ENCODE assay signal across 6 cellular contexts in the genomic region with DNA sequence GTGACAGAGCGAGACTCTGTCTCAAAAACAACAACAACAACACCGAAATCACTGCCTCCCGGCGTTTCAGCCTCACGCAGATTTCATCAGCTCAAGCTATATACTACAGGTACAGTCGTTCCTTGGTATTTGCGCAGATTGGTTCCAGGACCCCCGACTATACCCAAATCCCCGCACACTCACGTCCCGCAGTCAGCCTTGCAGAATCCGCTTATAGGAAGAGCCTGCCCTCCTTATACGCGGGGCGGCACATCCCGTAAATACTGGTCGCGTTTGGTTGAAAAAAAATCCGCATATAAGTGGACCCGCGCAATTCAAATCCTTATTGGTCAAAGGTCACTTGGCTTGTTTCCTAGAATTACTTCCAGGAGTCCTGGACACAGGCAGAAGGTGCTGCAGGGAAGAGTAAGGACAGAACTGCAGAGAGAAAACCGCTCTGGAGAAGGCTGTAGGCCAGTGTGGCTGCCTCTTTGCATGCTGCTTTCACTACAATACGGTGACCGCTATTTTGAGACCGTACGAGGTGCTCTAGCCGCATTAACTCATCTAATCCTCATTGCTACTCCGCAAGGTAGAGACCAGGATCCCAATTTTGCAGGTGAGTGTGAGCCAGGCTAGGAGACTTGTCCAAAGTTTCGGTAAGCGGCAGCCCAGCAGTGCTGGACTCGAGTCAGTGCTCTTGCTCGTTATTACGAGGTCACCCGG. TPM values are rescaled to one million over a fixed set of nuclear protein-coding genes. Genes with fewer than 3 reads are reported as not detected.
DNase-seq lines count a peak whose midpoint lies in the region; TF ChIP-seq lines count a peak whose summit lies in the region.

No MANE protein-coding gene starts in this region.

- peak overlapping the region; percentile 49 for H2AK5ac ChIP-seq in trophoblast cell (ENCODE audit: low read length)

- no CpG with 5 or more reads among the region's 34 CpGs for WGBS in trophoblast cell (ENCODE audit: extremely low coverage, insufficient coverage, insufficient read length)

- H4K8ac ChIP-seq in trophoblast cell (ENCODE audit: low read depth, low read length) = peak overlapping the region; percentile 98

- H4K12ac ChIP-seq in trophoblast cell (ENCODE audit: low read depth, low read length) = peak overlapping the region; percentile 57

- H3K18ac ChIP-seq in trophoblast cell (ENCODE audit: low read length) = no peak overlapping the region

- H2AFZ ChIP-seq in trophoblast cell (ENCODE audit: insufficient read depth, low read length, poor library complexity) = peak overlapping the region; percentile 58

- H3K79me1 ChIP-seq in trophoblast cell (ENCODE audit: low read length) = peaks cover 4% of the 10 kb centered on the region

- no peaks in the 10 kb centered on the region for H3K9me3 Mint-ChIP-seq in activated naive CD4-positive, alpha-beta T cell treated with anti-CD3 and anti-CD28 coated beads, Interleukin-2, amount 10 ng/mL, durations not matched to agents 7 days and 5 days
- no peaks in the 10 kb centered on the region for H3K9me3 Mint-ChIP-seq in dendritic cell treated with granulocyte-macrophage colony-stimulating factor and Interleukin-4, amounts not matched to agents 40 ng/mL and 50 ng/mL, for 4 days

- H3K4me2 ChIP-seq in trophoblast cell (ENCODE audit: low read length) = peak overlapping the region; percentile 92

- peak overlapping the region; percentile 78 for H3K14ac ChIP-seq in trophoblast cell (ENCODE audit: low read length)

- H3K27ac ChIP-seq in trophoblast cell (ENCODE audit: low read depth, low read length) = no peak overlapping the region

- no peak overlapping the region for H3K23ac ChIP-seq in trophoblast cell (ENCODE audit: low read length)

- no peaks in the 10 kb centered on the region for H3K27me3 Mint-ChIP-seq in activated naive CD4-positive, alpha-beta T cell treated with anti-CD3 and anti-CD28 coated beads, Interleukin-2, amount 10 ng/mL, durations not matched to agents 7 days and 5 days
- no peaks in the 10 kb centered on the region for H3K27me3 Mint-ChIP-seq in dendritic cell treated with granulocyte-macrophage colony-stimulating factor and Interleukin-4, amounts not matched to agents 40 ng/mL and 50 ng/mL, for 4 days

- H3K9me3 ChIP-seq in trophoblast cell (ENCODE audit: insufficient read depth, low read depth, low read length) = no peaks in the 10 kb centered on the region

- peaks cover 12% of the 10 kb centered on the region for H3K79me2 ChIP-seq in trophoblast cell (ENCODE audit: control insufficient read depth, insufficient read depth, low read length, poor library complexity)

- intact Hi-C loops in dendritic cell treated with granulocyte-macrophage colony-stimulating factor and Interleukin-4, amounts not matched to agents 40 ng/mL and 50 ng/mL, for 4 days (cut with micrococcal nuclease) = loop anchor here (10.0 kb wide), 1 partner anchor 81 kb away; a partner anchor contains a TSS

- CTCF ChIA-PET in activated naive CD4-positive, alpha-beta T cell treated with anti-CD3 and anti-CD28 coated beads, Interleukin-2, amount 10 ng/mL, durations not matched to agents 7 days and 5 days (lab: Charles Lee) = interaction anchor here (1.8 kb wide), 1 partner anchor 38 kb away, joined by 9 read pairs; a partner anchor contains a TSS

- peaks cover 12 to 26% of the 10 kb centered on the region in 2 experiments for H3K36me3 ChIP-seq in trophoblast cell (ENCODE audit: control insufficient read depth in 1 of 2, insufficient read depth in 2 of 2, low read length in 2 of 2)

- peak overlapping the region; percentile 72 for H4K91ac ChIP-seq in trophoblast cell (ENCODE audit: low read depth, low read length)

- H3K4me3 ChIP-seq in trophoblast cell (ENCODE audit: low read depth, low read length) = peak overlapping the region; percentile 88

- peaks cover 29% of the 10 kb centered on the region for H3K4me1 Mint-ChIP-seq in activated naive CD4-positive, alpha-beta T cell treated with anti-CD3 and anti-CD28 coated beads, Interleukin-2, amount 10 ng/mL, durations not matched to agents 7 days and 5 days
- H3K4me1 Mint-ChIP-seq in dendritic cell treated with granulocyte-macrophage colony-stimulating factor and Interleukin-4, amounts not matched to agents 40 ng/mL and 50 ng/mL, for 4 days (ENCODE audit: low read depth) = peaks cover 31% of the 10 kb centered on the region

- peak overlapping the region; percentile 84 for H3K4ac ChIP-seq in trophoblast cell (ENCODE audit: low read depth, low read length)

- H3K4me1 ChIP-seq in trophoblast cell (ENCODE audit: control insufficient read depth in 1 of 2, insufficient read depth in 2 of 2, low read length in 2 of 2) = peaks cover 5 to 10% of the 10 kb centered on the region in 2 experiments

- no peak overlapping the region for H2BK12ac ChIP-seq in trophoblast cell (ENCODE audit: low read length)

- H2BK120ac ChIP-seq in trophoblast cell (ENCODE audit: insufficient read depth, low read length, poor library complexity) = no peak overlapping the region

- no peaks in the 10 kb centered on the region for H3K27me3 ChIP-seq in trophoblast cell (ENCODE audit: insufficient read depth, low read length)

- H3K27ac Mint-ChIP-seq in activated naive CD4-positive, alpha-beta T cell treated with anti-CD3 and anti-CD28 coated beads, Interleukin-2, amount 10 ng/mL, durations not matched to agents 7 days and 5 days = peak overlapping the region; percentile 70
- H3K27ac Mint-ChIP-seq in dendritic cell treated with granulocyte-macrophage colony-stimulating factor and Interleukin-4, amounts not matched to agents 40 ng/mL and 50 ng/mL, for 4 days = peak overlapping the region; percentile 80

- no peak overlapping the region for H2BK5ac ChIP-seq in trophoblast cell (ENCODE audit: low read depth, low read length, poor library complexity)

- H3K4me3 Mint-ChIP-seq in activated naive CD4-positive, alpha-beta T cell treated with anti-CD3 and anti-CD28 coated beads, Interleukin-2, amount 10 ng/mL, durations not matched to agents 7 days and 5 days = peak overlapping the region; percentile 83
- H3K4me3 Mint-ChIP-seq in dendritic cell treated with granulocyte-macrophage colony-stimulating factor and Interleukin-4, amounts not matched to agents 40 ng/mL and 50 ng/mL, for 4 days = peak overlapping the region; percentile 81

- in situ Hi-C loops in GM13977 (cut with MboI; ENCODE audit: low pct_unique_long_range_greater_than_20kb, low sequenced_read_pairs, unreplicated experiment) = no loop called here

- no peak for TF ChIP-seq CTCF in GM13977 (IDR thresholded peaks at IDR 0.05; ENCODE audit: extremely low read depth, insufficient read depth, missing control alignments)

- H3K36me3 Mint-ChIP-seq in activated naive CD4-positive, alpha-beta T cell treated with anti-CD3 and anti-CD28 coated beads, Interleukin-2, amount 10 ng/mL, durations not matched to agents 7 days and 5 days = peaks cover 20% of the 10 kb centered on the region
- peaks cover 41% of the 10 kb centered on the region for H3K36me3 Mint-ChIP-seq in dendritic cell treated with granulocyte-macrophage colony-stimulating factor and Interleukin-4, amounts not matched to agents 40 ng/mL and 50 ng/mL, for 4 days (ENCODE audit: low read depth)

- DNase-seq in activated naive CD4-positive, alpha-beta T cell treated with anti-CD3 and anti-CD28 coated beads, Interleukin-2, amount 10 ng/mL, durations not matched to agents 7 days and 5 days = peak; percentile 24
- DNase-seq in activated naive CD4-positive, alpha-beta T cell treated with anti-CD3 and anti-CD28 coated beads, Interleukin-2, amount 50 U/mL, for 16 hours = no peak
- DNase-seq in trophoblast cell (peak in 1 of 2 donors; percentile 8), iPS-NIHi11 (ENCODE audit: low spot score) (no peak), GM13977 (ENCODE audit: low spot score) (no peak)

- H3K9ac ChIP-seq in trophoblast cell (ENCODE audit: low read length) = peak overlapping the region; percentile 96

RNA-seq across cellular contexts. Expression of a gene that starts 0.7 kb away (rescaled TPM):
- polyA plus RNA-seq in trophoblast cell (2013) = 180 and 185 TPM in 2 replicates

RNA-seq across cellular contexts. Expression of a gene that starts 37.9 kb away (rescaled TPM):
- 42.7 and 45.0 TPM in 2 replicates for polyA plus RNA-seq in trophoblast cell (2013)

RNA-seq across cellular contexts. Expression of a gene that starts 38.2 kb away (rescaled TPM):
- 8.0 and 9.3 TPM in 2 replicates for polyA plus RNA-seq in trophoblast cell (2013)

RNA-seq across cellular contexts. Expression of a gene that starts 45.7 kb away (rescaled TPM):
- polyA plus RNA-seq in trophoblast cell (2013) = 13.6 and 14.1 TPM in 2 replicates

RNA-seq across cellular contexts. Expression of a gene that starts 45.9 kb away (rescaled TPM):
- 58.4 and 61.3 TPM in 2 replicates for polyA plus RNA-seq in trophoblast cell (2013)
